Comparison of ENCODE assay signal across 6 cellular contexts in the genomic region with DNA sequence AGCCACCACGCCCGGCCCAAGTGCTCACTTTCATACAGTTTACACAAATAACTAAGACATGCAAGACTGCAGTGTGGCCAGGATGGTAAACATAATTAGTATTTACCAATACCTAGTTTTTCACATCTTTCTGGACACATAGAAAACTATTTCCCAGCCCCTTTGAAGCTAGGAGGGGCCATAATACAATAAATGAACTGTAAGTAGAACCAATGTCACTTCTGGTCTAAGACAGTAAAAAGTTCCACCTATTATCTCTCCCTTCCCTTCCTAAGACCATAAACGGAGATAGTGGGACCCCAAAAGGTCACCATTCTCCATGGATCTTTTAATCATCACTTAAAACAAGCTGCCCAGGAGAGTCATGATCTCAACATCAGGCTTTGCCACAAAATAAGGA.
"Had no signal": no experiment of that assay in that cellular context is flagged by ENCODE, and none has a peak within 500 bp of the region (broad histone marks: within the 10 kb centered on the region; RNA-seq: fewer than 3 reads in every experiment).

No MANE protein-coding gene starts in this region.

- H3K4me1 Mint-ChIP-seq: IgD-negative memory B cell had no signal

- H3K4me3 ChIP-seq: K562 had no signal

- H3K27ac ChIP-seq: HL-60 had no signal

- H3K27me3 Mint-ChIP-seq: IgD-negative memory B cell had no signal

- H3K9me3 Mint-ChIP-seq: IgD-negative memory B cell had no signal

- H3K4me3 Mint-ChIP-seq: IgD-negative memory B cell had no signal

- ATAC-seq: HepG2, K562 had no signal

- H3K27ac Mint-ChIP-seq: IgD-negative memory B cell had no signal

- DNase-seq: IMR-90, KBM-7 had no signal
